In genomic region chr21:38244407-38244787, GRCh38 we compare ENCODE assay signal across 15 cellular contexts. TPM values are rescaled to one million over a fixed set of nuclear protein-coding genes. Genes with fewer than 3 reads are reported as not detected.
DNase-seq lines count a peak whose midpoint lies in the region; ATAC-seq and TF ChIP-seq lines count a peak whose summit lies in the region.
"Had no signal": no experiment of that assay in that cellular context is flagged by ENCODE, and none has a peak within 500 bp of the region (broad histone marks: within the 10 kb centered on the region; RNA-seq: fewer than 3 reads in every experiment).

No MANE protein-coding gene starts in this region.

- POLR2A ChIA-PET in SK-N-SH (lab: Yijun Ruan, JAX) = no interaction called here

- 53% methylated on average over 2 of the region's 2 CpGs for WGBS in SK-N-SH (ENCODE audit: low lambda C conversion rate)

- H4K20me1 ChIP-seq in SK-N-SH (ENCODE audit: insufficient read depth) = no peaks in the 10 kb centered on the region

- peaks cover 40% of the 10 kb centered on the region for H3K4me1 Mint-ChIP-seq in activated naive CD4-positive, alpha-beta T cell treated with anti-CD3 and anti-CD28 coated beads for 36 hours (ENCODE audit: low read depth)
- H3K4me1 Mint-ChIP-seq in effector memory CD8-positive, alpha-beta T cell (ENCODE audit: low read depth in 2 of 2) = peaks cover 5 to 7% of the 10 kb centered on the region in 2 donors

- peak overlapping the region; percentile 26; the same call in 1 of the 2 replicates for H2AFZ ChIP-seq in SK-N-SH (ENCODE audit: low read depth)

- H3K4me2 ChIP-seq in SK-N-SH = peak overlapping the region; percentile 61; the same call in 1 of the 2 replicates

- TF ChIP-seq EP300 in SK-N-SH (IDR thresholded peaks at IDR 0.05; ENCODE audit: borderline replicate concordance in 1 of 2, low read depth in 1 of 2, low read length in 1 of 2) = no peak

- H3F3A ChIP-seq in SK-N-SH (replicated peaks; ENCODE audit: insufficient read depth) = peaks cover 26% of the 10 kb centered on the region

- CTCF ChIA-PET in activated naive CD4-positive, alpha-beta T cell treated with anti-CD3 and anti-CD28 coated beads for 36 hours (lab: Charles Lee) = interaction anchor here (0.7 to 3.6 kb wide), 5 partner anchors 24 to 109 kb away, joined by 3 to 16 read pairs (median 5); no protein-coding TSS in a partner anchor
- CTCF ChIA-PET in SK-N-SH (lab: Yijun Ruan, JAX) = no interaction called here

- no peaks in the 10 kb centered on the region for H3K9me3 Mint-ChIP-seq in activated naive CD4-positive, alpha-beta T cell treated with anti-CD3 and anti-CD28 coated beads for 36 hours
- H3K9me3 Mint-ChIP-seq in effector memory CD8-positive, alpha-beta T cell = peaks cover 0 to 8% of the 10 kb centered on the region in 2 donors

- H3K27ac Mint-ChIP-seq in activated naive CD4-positive, alpha-beta T cell treated with anti-CD3 and anti-CD28 coated beads for 36 hours = peak overlapping the region; percentile 87
- H3K27ac Mint-ChIP-seq in effector memory CD8-positive, alpha-beta T cell = peak overlapping the region; percentile 11 to 27

- peaks cover 2% of the 10 kb centered on the region for H3K36me3 Mint-ChIP-seq in activated naive CD4-positive, alpha-beta T cell treated with anti-CD3 and anti-CD28 coated beads for 36 hours (ENCODE audit: low read depth)
- no peaks in the 10 kb centered on the region for H3K36me3 Mint-ChIP-seq in effector memory CD8-positive, alpha-beta T cell (ENCODE audit: insufficient read depth)

- peak overlapping the region in 1 of 2 experiments; percentile 91; a peak in 2 of 4 replicates for H3K27ac ChIP-seq in SK-N-SH (ENCODE audit: low read depth in 2 of 2, low read length in 1 of 2)
- H3K27ac ChIP-seq in thoracic aorta = peak overlapping the region; percentile 46 to 93
- H3K27ac ChIP-seq: cardiac muscle cell, lower lobe of right lung, uterus had no signal

- H3K9me2 ChIP-seq in SK-N-SH = no peaks in the 10 kb centered on the region

- TF ChIP-seq CTCF in SK-N-SH (IDR thresholded peaks at IDR 0.05) (no peak), thoracic aorta (IDR thresholded peaks at IDR 0.05) (no peak)

- no peak overlapping the region for H3K9ac ChIP-seq in SK-N-SH

- no peak overlapping the region for H3K4me3 ChIP-seq in SK-N-SH (ENCODE audit: low read depth in 2 of 2, low read length in 1 of 2)
- H3K4me3 ChIP-seq in thoracic aorta = no peak overlapping the region
- H3K4me3 ChIP-seq: cardiac muscle cell, lower lobe of right lung, uterus had no signal

- peak overlapping the region; percentile 49 for H3K4me3 Mint-ChIP-seq in activated naive CD4-positive, alpha-beta T cell treated with anti-CD3 and anti-CD28 coated beads for 36 hours
- H3K4me3 Mint-ChIP-seq in effector memory CD8-positive, alpha-beta T cell = no peak overlapping the region

- H3K79me2 ChIP-seq in SK-N-SH (ENCODE audit: insufficient read depth) = no peaks in the 10 kb centered on the region

- no peaks in the 10 kb centered on the region for H3K27me3 ChIP-seq in SK-N-SH (ENCODE audit: insufficient read depth)
- H3K27me3 ChIP-seq in thoracic aorta (replicated peaks; ENCODE audit: insufficient read depth) = no peaks in the 10 kb centered on the region
- H3K27me3 ChIP-seq: cardiac muscle cell, uterus had no signal

- H3K9me3 ChIP-seq in SK-N-SH = no peaks in the 10 kb centered on the region
- no peaks in the 10 kb centered on the region for H3K9me3 ChIP-seq in thoracic aorta
- H3K9me3 ChIP-seq: lower lobe of right lung, uterus had no signal

- H3K36me3 ChIP-seq in SK-N-SH (replicated peaks in 1 of 2; ENCODE audit: control insufficient read depth in 1 of 2, insufficient read depth in 2 of 2, low read length in 1 of 2) (no peaks in the 10 kb centered on the region), thoracic aorta (no peaks in the 10 kb centered on the region)
- H3K36me3 ChIP-seq: cardiac muscle cell, lower lobe of right lung, uterus had no signal

- H3K27me3 Mint-ChIP-seq in activated naive CD4-positive, alpha-beta T cell treated with anti-CD3 and anti-CD28 coated beads for 36 hours (ENCODE audit: low read depth) = no peaks in the 10 kb centered on the region
- peaks cover 6 to 22% of the 10 kb centered on the region in 2 donors for H3K27me3 Mint-ChIP-seq in effector memory CD8-positive, alpha-beta T cell

- no peak for DNase-seq in activated naive CD4-positive, alpha-beta T cell treated with anti-CD3 and anti-CD28 coated beads for 36 hours
- no peak for DNase-seq in activated naive CD4-positive, alpha-beta T cell treated with anti-CD3 and anti-CD28 coated beads, Interleukin-2, amount 50 U/mL, for 16 hours
- DNase-seq in SK-N-SH = no peak
- no peak for DNase-seq in effector memory CD8-positive, alpha-beta T cell
- DNase-seq in thoracic aorta (ENCODE audit: low spot score) = no peak
- no peak for DNase-seq in stimulated activated naive CD4-positive, alpha-beta T cell treated with Interleukin-2 at 50 U/mL for 16 hours (lab: John Stamatoyannopoulos, UW)
- no peak for DNase-seq in nucleus accumbens (lab: John Stamatoyannopoulos, UW)
- DNase-seq in Right ventricle myocardium superior = no peak
- DNase-seq: hypothalamus, lower lobe of right lung, NCI-H1092 treated with DMSO at 0.1 percent for 48 hours, occipital lobe, uterus had no signal

- no peak for TF ChIP-seq RAD21 in SK-N-SH (IDR thresholded peaks at IDR 0.05; ENCODE audit: low read length)

- H3K4me1 ChIP-seq in SK-N-SH (ENCODE audit: control insufficient read depth in 1 of 2, insufficient read depth in 2 of 2, low read depth in 1 of 2, low read length in 1 of 2) (peaks cover 0 to 8% of the 10 kb centered on the region in 2 experiments; a peak in 2 of 4 replicates), thoracic aorta (ENCODE audit: control insufficient read depth in 1 of 2, low read depth in 2 of 2) (peaks cover 22 to 65% of the 10 kb centered on the region in 2 donors)
- H3K4me1 ChIP-seq: uterus had no signal

- no peak for ATAC-seq in effector memory CD8-positive, alpha-beta T cell (replicated peaks)
- ATAC-seq in thoracic aorta (ENCODE audit: insufficient number of reproducible peaks, low FRiP score, low read depth) = no peak
- no peak for ATAC-seq in Right ventricle myocardium superior (ENCODE audit: poor library complexity)
- ATAC-seq: lower lobe of right lung had no signal

- intact Hi-C loops in activated naive CD4-positive, alpha-beta T cell treated with anti-CD3 and anti-CD28 coated beads for 36 hours (cut with micrococcal nuclease) = loop anchor here (1.0 to 10.0 kb wide), 7 partner anchors 24 to 1070 kb away; partner anchors contain the start of gene BRWD1
- intact Hi-C loops in Right ventricle myocardium superior (cut with DNase I) = no loop called here

TF ChIP-seq in SK-N-SH, 30 proteins besides CTCF, POLR2A, EP300 and RAD21:
- TF ChIP-seq TAF1 (IDR thresholded peaks at IDR 0.05; ENCODE audit: borderline replicate concordance, low read depth, low read length) = no peak
- no peak for TF ChIP-seq GATA2 (CRISPR knock-in tag; IDR thresholded peaks at IDR 0.05)
- TF ChIP-seq YY1 (IDR thresholded peaks at IDR 0.05; ENCODE audit: low read depth) = no peak
- no peak for TF ChIP-seq JUND (IDR thresholded peaks at IDR 0.05)
- no peak for TF ChIP-seq FOXM1 (IDR thresholded peaks at IDR 0.05; ENCODE audit: low read depth)
- no peak for TF ChIP-seq PBX3 (IDR thresholded peaks at IDR 0.05)
- TF ChIP-seq RXRA (IDR thresholded peaks at IDR 0.05; ENCODE audit: borderline replicate concordance, low read depth) = no peak
- no peak for TF ChIP-seq RFX5 (IDR thresholded peaks at IDR 0.05; ENCODE audit: low read length)
- no peak for TF ChIP-seq RCOR1 (IDR thresholded peaks at IDR 0.05; ENCODE audit: low read length)
- no peak for TF ChIP-seq NFIC (IDR thresholded peaks at IDR 0.05; ENCODE audit: borderline replicate concordance)
- TF ChIP-seq TEAD4 (IDR thresholded peaks at IDR 0.05; ENCODE audit: borderline replicate concordance, insufficient read depth) = no peak
- TF ChIP-seq SMC3 (IDR thresholded peaks at IDR 0.05; ENCODE audit: low read depth, low read length) = no peak
- no peak for TF ChIP-seq GABPA (IDR thresholded peaks at IDR 0.05; ENCODE audit: low read depth)
- no peak for TF ChIP-seq USF2 (IDR thresholded peaks at IDR 0.05; ENCODE audit: borderline replicate concordance, low read depth, low read length)
- no peak for TF ChIP-seq POLR2AphosphoS5 (IDR thresholded peaks at IDR 0.05; ENCODE audit: low read depth, low read length)
- TF ChIP-seq SIN3A (IDR thresholded peaks at IDR 0.05; ENCODE audit: borderline replicate concordance, low read depth, low read length) = no peak
- no peak for TF ChIP-seq MAX (IDR thresholded peaks at IDR 0.05; ENCODE audit: low read depth)

RNA-seq across cellular contexts. Expression of gene KCNJ15, which starts 12.4 kb away (rescaled TPM):
- total RNA-seq in activated naive CD4-positive, alpha-beta T cell treated with anti-CD3 and anti-CD28 coated beads for 36 hours = under 1 TPM; 0.60 to 0.96 TPM
- polyA plus RNA-seq in SK-N-SH (2012; rRNA removed) = 0.02 and 0.03 TPM in 2 replicates
- 0.06 and 0.08 TPM in 2 replicates for polyA plus RNA-seq in SK-N-SH (2012; cell fraction: cytosol; rRNA removed)
- 0.04 TPM in 1 of 2 replicates, not detected in the other for polyA plus RNA-seq in SK-N-SH (2012; cell fraction: nucleus; rRNA removed)
- 1 to 10 TPM in 1 of 2 donors, under 1 TPM in 1; 0.41 to 1.8 TPM for total RNA-seq in thoracic aorta
- 0.83 TPM for total RNA-seq in Right ventricle myocardium superior
- total RNA-seq: cardiac muscle cell, NCI-H460 had no signal
- polyA plus RNA-seq: cardiac muscle cell had no signal
